In genomic region chr6:56359201-56359899, GRCh38 we compare ENCODE assay signal across 9 cellular contexts.
DNase-seq lines count a peak whose midpoint lies in the region; ATAC-seq and TF ChIP-seq lines count a peak whose summit lies in the region.
"Had no signal": no experiment of that assay in that cellular context is flagged by ENCODE, and none has a peak within 500 bp of the region (broad histone marks: within the 10 kb centered on the region; RNA-seq: fewer than 3 reads in every experiment).

No MANE protein-coding gene starts in this region.

- TF ChIP-seq CTCF in KMS-11 (conservative IDR thresholded peaks at IDR 0.05; ENCODE audit: low read depth, low read length) (peak; percentile 84), nephron progenitor cell (IDR thresholded peaks at IDR 0.05) (peak; percentile 82), thyroid gland (IDR thresholded peaks at IDR 0.05) (peak; percentile 52 to 95 (median 82))

- 32 to 33% methylated on average over 9 of the region's 9 CpGs for WGBS in thyroid gland, 2 donors

- H3K27me3 Mint-ChIP-seq in nephron progenitor cell (ENCODE audit: low read depth, poor library complexity), result peaks cover 4% of the 10 kb centered on the region

- H2AFZ ChIP-seq in KMS-11 (ENCODE audit: low read depth), result no peak overlapping the region

- H3K27me3 ChIP-seq in KMS-11 (ENCODE audit: insufficient read depth, low read depth) (no peaks in the 10 kb centered on the region), thyroid gland (no peaks in the 10 kb centered on the region)

- H3K36me3 ChIP-seq in KMS-11 (ENCODE audit: insufficient read depth) (no peaks in the 10 kb centered on the region), thyroid gland (no peaks in the 10 kb centered on the region)

- no peaks in the 10 kb centered on the region for H4K20me1 ChIP-seq in KMS-11 (ENCODE audit: insufficient read depth)

- no peaks in the 10 kb centered on the region for H3K36me3 Mint-ChIP-seq in nephron progenitor cell (ENCODE audit: low read depth)
- H3K36me3 Mint-ChIP-seq: activated naive CD8-positive, alpha-beta T cell treated with anti-CD3 and anti-CD28 coated beads, Interleukin-2, amount 10 ng/mL, durations not matched to agents 7 days and 5 days had no signal

- TF ChIP-seq POLR2A in thyroid gland (IDR thresholded peaks at IDR 0.05), result no peak

- H3K4me3 ChIP-seq in KMS-11 (IDR thresholded peaks at IDR 0.05; ENCODE audit: insufficient read depth, low read depth, low read length) (no peak overlapping the region), thyroid gland (replicated peaks in 1 of 3) (no peak overlapping the region)

- no peaks in the 10 kb centered on the region for H3K79me2 ChIP-seq in KMS-11 (ENCODE audit: insufficient read depth, low read depth)

- no peak overlapping the region for H3K4me3 Mint-ChIP-seq in nephron progenitor cell
- H3K4me3 Mint-ChIP-seq: activated naive CD8-positive, alpha-beta T cell treated with anti-CD3 and anti-CD28 coated beads, Interleukin-2, amount 10 ng/mL, durations not matched to agents 7 days and 5 days had no signal

- H3K4me1 ChIP-seq in KMS-11 (ENCODE audit: low read depth, poor library complexity, severe bottlenecking) (peaks cover 37% of the 10 kb centered on the region), thyroid gland (no peaks in the 10 kb centered on the region)

- H3K27ac Mint-ChIP-seq in nephron progenitor cell, result no peak overlapping the region
- H3K27ac Mint-ChIP-seq: activated naive CD8-positive, alpha-beta T cell treated with anti-CD3 and anti-CD28 coated beads, Interleukin-2, amount 10 ng/mL, durations not matched to agents 7 days and 5 days had no signal

- H3K9ac ChIP-seq in KMS-11, result no peak overlapping the region

- intact Hi-C loops in thyroid gland (cut with DNase I), result loop anchor here (5.0 kb wide), 1 partner anchor 233 kb away; no protein-coding TSS in a partner anchor

- peak overlapping the region; percentile 34; the same call in 1 of the 2 replicates for H3K4me2 ChIP-seq in KMS-11

- DNase-seq in DMS53 (lab: John Stamatoyannopoulos, UW) (peak; percentile 81), OCI-M2 (lab: John Stamatoyannopoulos, UW; ENCODE audit: unreplicated experiment) (peak; percentile 60), activated T-cell treated with anti-CD3 and anti-CD28 coated beads for 4 hours (peak; percentile 28), fibroblast of gingiva (ENCODE audit: low read depth) (peak; percentile 63), nephron progenitor cell (peak; percentile 68), thyroid gland (peak; percentile 67 to 68)
- DNase-seq: activated naive CD8-positive, alpha-beta T cell treated with anti-CD3 and anti-CD28 coated beads, Interleukin-2, amount 10 ng/mL, durations not matched to agents 7 days and 5 days had no signal

- H3K9me3 ChIP-seq in thyroid gland, result no peaks in the 10 kb centered on the region

- peak; percentile 84 for ATAC-seq in GM21619 (IDR thresholded peaks at IDR 0.05; ENCODE audit: unreplicated experiment)

- no peaks in the 10 kb centered on the region for H3K9me3 Mint-ChIP-seq in nephron progenitor cell
- H3K9me3 Mint-ChIP-seq: activated naive CD8-positive, alpha-beta T cell treated with anti-CD3 and anti-CD28 coated beads, Interleukin-2, amount 10 ng/mL, durations not matched to agents 7 days and 5 days had no signal

- H3K27ac ChIP-seq in KMS-11, result no peak overlapping the region
- no peak overlapping the region for H3K27ac ChIP-seq in thyroid gland

- peaks cover 17% of the 10 kb centered on the region for H3K4me1 Mint-ChIP-seq in nephron progenitor cell
- H3K4me1 Mint-ChIP-seq: activated naive CD8-positive, alpha-beta T cell treated with anti-CD3 and anti-CD28 coated beads, Interleukin-2, amount 10 ng/mL, durations not matched to agents 7 days and 5 days had no signal

Comparison
In these comparisons a context has a peak if more than half of its experiments do, and no peak if none do; other contexts are left out.
1. DNase-seq: peak in every context shown above with its lines; median percentile 81 in DMS53; 68 in nephron progenitor cell; 68 in thyroid gland; 63 in fibroblast of gingiva; 60 in OCI-M2; 28 in activated T-cell treated with anti-CD3 and anti-CD28 coated beads for 4 hours.